2 cellular contexts compared by ENCODE assay signal in the genomic region with DNA sequence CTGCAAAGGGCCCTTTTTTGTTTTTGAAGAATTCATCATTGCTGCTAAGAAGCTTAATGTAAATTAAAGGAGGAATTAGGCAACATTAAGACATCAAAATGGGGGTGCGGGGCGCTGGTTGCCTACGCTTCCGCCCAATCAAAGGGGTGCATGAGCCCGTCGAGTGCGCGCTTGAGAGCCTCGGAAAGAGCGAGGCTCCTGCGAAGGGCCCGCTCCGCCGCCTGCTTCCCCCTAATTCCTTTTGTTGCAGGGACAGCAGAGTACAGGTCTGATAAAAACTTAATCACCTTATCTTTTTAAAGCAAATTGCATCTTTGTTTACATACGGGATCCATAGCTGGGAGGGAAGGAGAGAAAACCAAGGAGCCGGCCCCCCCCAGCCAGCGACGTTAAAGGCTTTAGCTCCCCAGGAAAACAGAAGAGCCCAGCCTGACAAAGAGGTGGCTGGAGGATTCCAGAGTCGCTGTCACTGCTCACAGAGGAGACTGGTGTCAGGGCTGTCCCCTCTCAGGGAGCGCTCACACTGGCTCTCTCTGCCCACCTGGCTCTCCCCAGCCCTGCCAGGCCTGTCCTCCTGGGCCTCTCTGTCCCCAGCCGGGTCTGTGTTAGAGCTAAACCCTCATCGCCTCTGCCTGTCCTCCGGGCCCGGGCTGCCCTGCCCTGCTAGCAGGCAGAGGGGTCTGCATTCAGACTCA.
TF ChIP-seq lines count a peak whose summit lies in the region.

No MANE protein-coding gene starts in this region.

TF ChIP-seq in SK-N-SH, 30 proteins besides CTCF, POLR2A, EP300 and RAD21 (continued from another document):
- TF ChIP-seq SIN3A (IDR thresholded peaks at IDR 0.05; ENCODE audit: borderline replicate concordance, low read depth, low read length) (no peak), GATA2 (CRISPR knock-in tag; IDR thresholded peaks at IDR 0.05) (peak; percentile 38), TAF1 (IDR thresholded peaks at IDR 0.05; ENCODE audit: borderline replicate concordance, low read depth, low read length) (no peak), RXRA (IDR thresholded peaks at IDR 0.05; ENCODE audit: borderline replicate concordance, low read depth) (no peak), NFIC (IDR thresholded peaks at IDR 0.05; ENCODE audit: borderline replicate concordance) (no peak)
- TF ChIP-seq, protein P1, sequence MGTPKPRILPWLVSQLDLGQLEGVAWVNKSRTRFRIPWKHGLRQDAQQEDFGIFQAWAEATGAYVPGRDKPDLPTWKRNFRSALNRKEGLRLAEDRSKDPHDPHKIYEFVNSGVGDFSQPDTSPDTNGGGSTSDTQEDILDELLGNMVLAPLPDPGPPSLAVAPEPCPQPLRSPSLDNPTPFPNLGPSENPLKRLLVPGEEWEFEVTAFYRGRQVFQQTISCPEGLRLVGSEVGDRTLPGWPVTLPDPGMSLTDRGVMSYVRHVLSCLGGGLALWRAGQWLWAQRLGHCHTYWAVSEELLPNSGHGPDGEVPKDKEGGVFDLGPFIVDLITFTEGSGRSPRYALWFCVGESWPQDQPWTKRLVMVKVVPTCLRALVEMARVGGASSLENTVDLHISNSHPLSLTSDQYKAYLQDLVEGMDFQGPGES (IDR thresholded peaks at IDR 0.05; ENCODE audit: low read depth, low read length) = no peak

TF ChIP-seq in SK-N-SH treated with all-trans-retinoic acid at 6 μM for 48 hours, 23 proteins besides CTCF, POLR2A, EP300 and RAD21 (continued from another document):
- TF ChIP-seq ZNF565 (CRISPR knock-in tag; conservative IDR thresholded peaks at IDR 0.05; ENCODE audit: low read depth) (no peak), ZFP30 (CRISPR knock-in tag; IDR thresholded peaks at IDR 0.05) (no peak), ARNTL (CRISPR knock-in tag; IDR thresholded peaks at IDR 0.05; ENCODE audit: borderline replicate concordance, low read depth) (no peak), BACH2 (CRISPR knock-in tag; IDR thresholded peaks at IDR 0.05; ENCODE audit: borderline replicate concordance) (no peak), ZNF70 (CRISPR knock-in tag; IDR thresholded peaks at IDR 0.05) (no peak), ZNF8 (CRISPR knock-in tag; IDR thresholded peaks at IDR 0.05) (no peak), ESRRG (CRISPR knock-in tag; IDR thresholded peaks at IDR 0.05) (no peak), CSDC2 (CRISPR knock-in tag; IDR thresholded peaks at IDR 0.05) (no peak), RARB (CRISPR knock-in tag; IDR thresholded peaks at IDR 0.05) (no peak), ISL1 (CRISPR knock-in tag; IDR thresholded peaks at IDR 0.05) (no peak)
- TF ChIP-seq, protein P2, sequence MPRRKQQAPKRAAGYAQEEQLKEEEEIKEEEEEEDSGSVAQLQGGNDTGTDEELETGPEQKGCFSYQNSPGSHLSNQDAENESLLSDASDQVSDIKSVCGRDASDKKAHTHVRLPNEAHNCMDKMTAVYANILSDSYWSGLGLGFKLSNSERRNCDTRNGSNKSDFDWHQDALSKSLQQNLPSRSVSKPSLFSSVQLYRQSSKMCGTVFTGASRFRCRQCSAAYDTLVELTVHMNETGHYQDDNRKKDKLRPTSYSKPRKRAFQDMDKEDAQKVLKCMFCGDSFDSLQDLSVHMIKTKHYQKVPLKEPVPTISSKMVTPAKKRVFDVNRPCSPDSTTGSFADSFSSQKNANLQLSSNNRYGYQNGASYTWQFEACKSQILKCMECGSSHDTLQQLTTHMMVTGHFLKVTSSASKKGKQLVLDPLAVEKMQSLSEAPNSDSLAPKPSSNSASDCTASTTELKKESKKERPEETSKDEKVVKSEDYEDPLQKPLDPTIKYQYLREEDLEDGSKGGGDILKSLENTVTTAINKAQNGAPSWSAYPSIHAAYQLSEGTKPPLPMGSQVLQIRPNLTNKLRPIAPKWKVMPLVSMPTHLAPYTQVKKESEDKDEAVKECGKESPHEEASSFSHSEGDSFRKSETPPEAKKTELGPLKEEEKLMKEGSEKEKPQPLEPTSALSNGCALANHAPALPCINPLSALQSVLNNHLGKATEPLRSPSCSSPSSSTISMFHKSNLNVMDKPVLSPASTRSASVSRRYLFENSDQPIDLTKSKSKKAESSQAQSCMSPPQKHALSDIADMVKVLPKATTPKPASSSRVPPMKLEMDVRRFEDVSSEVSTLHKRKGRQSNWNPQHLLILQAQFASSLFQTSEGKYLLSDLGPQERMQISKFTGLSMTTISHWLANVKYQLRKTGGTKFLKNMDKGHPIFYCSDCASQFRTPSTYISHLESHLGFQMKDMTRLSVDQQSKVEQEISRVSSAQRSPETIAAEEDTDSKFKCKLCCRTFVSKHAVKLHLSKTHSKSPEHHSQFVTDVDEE (CRISPR knock-in tag; IDR thresholded peaks at IDR 0.05) = no peak
- TF ChIP-seq, protein P3, sequence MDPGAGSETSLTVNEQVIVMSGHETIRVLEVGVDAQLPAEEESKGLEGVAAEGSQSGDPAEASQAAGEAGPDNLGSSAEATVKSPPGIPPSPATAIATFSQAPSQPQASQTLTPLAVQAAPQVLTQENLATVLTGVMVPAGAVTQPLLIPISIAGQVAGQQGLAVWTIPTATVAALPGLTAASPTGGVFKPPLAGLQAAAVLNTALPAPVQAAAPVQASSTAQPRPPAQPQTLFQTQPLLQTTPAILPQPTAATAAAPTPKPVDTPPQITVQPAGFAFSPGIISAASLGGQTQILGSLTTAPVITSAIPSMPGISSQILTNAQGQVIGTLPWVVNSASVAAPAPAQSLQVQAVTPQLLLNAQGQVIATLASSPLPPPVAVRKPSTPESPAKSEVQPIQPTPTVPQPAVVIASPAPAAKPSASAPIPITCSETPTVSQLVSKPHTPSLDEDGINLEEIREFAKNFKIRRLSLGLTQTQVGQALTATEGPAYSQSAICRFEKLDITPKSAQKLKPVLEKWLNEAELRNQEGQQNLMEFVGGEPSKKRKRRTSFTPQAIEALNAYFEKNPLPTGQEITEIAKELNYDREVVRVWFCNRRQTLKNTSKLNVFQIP (CRISPR knock-in tag; IDR thresholded peaks at IDR 0.05; ENCODE audit: borderline replicate concordance, low read depth) = no peak
